In genomic region chr6:168722397-168722796, GRCh38 we compare ENCODE assay signal across 30 cellular contexts.
"Had no signal": no experiment of that assay in that cellular context is flagged by ENCODE, and none has a peak within 500 bp of the region (broad histone marks: within the 10 kb centered on the region; RNA-seq: fewer than 3 reads in every experiment).

No MANE protein-coding gene starts in this region.

- H3K4me1 ChIP-seq: adrenal gland, ascending aorta, body of pancreas, breast epithelium had no signal

- H3K27ac ChIP-seq: adrenal gland, ascending aorta, body of pancreas, brain microvascular endothelial cell, breast epithelium, cardiac muscle cell had no signal

- DNase-seq: activated effector memory CD4-positive, alpha-beta T cell treated with Interleukin-2 at 50 U/mL for 16 hours; activated gamma-delta T cell; activated gamma-delta T cell treated with Interleukin-2 at 50 U/mL for 16 hours; activated naive CD4-positive, alpha-beta T cell; activated naive CD4-positive, alpha-beta T cell treated with anti-CD3 and anti-CD28 coated beads for 36 hours; activated naive CD4-positive, alpha-beta T cell treated with anti-CD3 and anti-CD28 coated beads, Interleukin-2, amount 10 ng/mL, durations not matched to agents 7 days and 5 days; activated naive CD4-positive, alpha-beta T cell treated with anti-CD3 and anti-CD28 coated beads, Interleukin-2, amount 50 U/mL, for 16 hours; activated naive CD4-positive, alpha-beta T cell treated with Interleukin-2 at 50 U/mL for 16 hours; activated naive CD8-positive, alpha-beta T cell treated with anti-CD3 and anti-CD28 coated beads for 36 hours; activated naive CD8-positive, alpha-beta T cell treated with anti-CD3 and anti-CD28 coated beads, Interleukin-2, amount 10 ng/mL, durations not matched to agents 7 days and 5 days; activated naive CD8-positive, alpha-beta T cell treated with anti-CD3 and anti-CD28 coated beads, Interleukin-2, amount 50 U/mL, for 24 hours; activated T-cell treated with anti-CD3 and anti-CD28 coated beads for 4 hours; activated T-cell treated with anti-CD3 and anti-CD28 coated beads, Interleukin-2, amount 50 U/mL, for 1 hour; activated T-cell treated with anti-CD3 and anti-CD28 coated beads, Interleukin-2, amount 50 U/mL, for 24 hours; activated T-cell treated with anti-CD3 and anti-CD28 coated beads, Interleukin-2, amount 50 U/mL, for 4 hours; activated T-cell treated with anti-CD3 and anti-CD28 coated beads, Interleukin-2, amount 50 U/mL, for 48 hours; activated T-cell treated with anti-CD3 and anti-CD28 coated beads, Interleukin-2, amount 50 U/mL, for 72 hours; adrenal gland; amniotic stem cell; amygdala; anterior cingulate cortex; aorta; body of pancreas; brain microvascular endothelial cell; caudate nucleus; central memory CD4-positive, alpha-beta T cell; cerebellar nuclear complex had no signal

- H3K27me3 ChIP-seq: adrenal gland, ascending aorta, body of pancreas, brain microvascular endothelial cell, breast epithelium, cardiac muscle cell had no signal

- H3K36me3 ChIP-seq: adrenal gland, ascending aorta, brain microvascular endothelial cell, breast epithelium, cardiac muscle cell had no signal

- H3K4me3 ChIP-seq: adrenal gland, ascending aorta, body of pancreas, breast epithelium, cardiac muscle cell had no signal

- H3K9me3 ChIP-seq: adrenal gland, ascending aorta, body of pancreas had no signal
